ENCODE assay signal across 1 cellular context in the genomic region with DNA sequence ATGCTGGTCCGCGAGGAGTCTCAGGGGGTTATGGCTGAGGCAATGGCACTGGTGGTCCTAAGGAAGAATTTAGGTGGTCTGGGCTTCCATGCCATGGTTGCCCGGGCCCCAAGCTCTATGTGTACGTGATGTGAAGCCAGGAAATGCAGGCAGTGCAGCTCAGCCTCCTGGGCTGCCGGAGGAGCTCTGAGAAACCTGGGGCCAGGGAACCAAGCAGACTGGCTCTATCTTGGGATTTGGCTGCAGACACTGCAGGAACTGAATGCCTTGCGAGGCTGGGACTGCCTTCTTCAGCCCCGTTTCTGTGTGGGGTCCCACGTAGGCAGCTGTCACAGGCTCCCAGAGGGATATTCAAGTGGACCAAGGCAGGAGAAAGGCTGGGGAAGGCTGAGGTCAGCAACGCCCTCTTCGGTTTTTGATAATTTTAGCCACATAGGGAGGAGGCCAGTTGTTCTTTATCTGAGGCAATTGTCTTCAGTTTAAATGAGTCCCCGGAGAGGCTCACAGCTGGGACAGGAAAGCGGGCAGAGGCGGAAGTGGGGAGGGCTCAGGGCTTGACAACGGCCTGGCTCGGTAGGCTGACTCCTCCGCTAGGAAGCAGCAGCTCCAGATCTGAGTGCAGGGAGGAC.
TF ChIP-seq lines count a peak whose summit lies in the region.

No MANE protein-coding gene starts in this region.

TF ChIP-seq in HepG2, 621 proteins besides CTCF, POLR2A, EP300 and RAD21 (continued from another document):
- TF ChIP-seq, protein P1, sequence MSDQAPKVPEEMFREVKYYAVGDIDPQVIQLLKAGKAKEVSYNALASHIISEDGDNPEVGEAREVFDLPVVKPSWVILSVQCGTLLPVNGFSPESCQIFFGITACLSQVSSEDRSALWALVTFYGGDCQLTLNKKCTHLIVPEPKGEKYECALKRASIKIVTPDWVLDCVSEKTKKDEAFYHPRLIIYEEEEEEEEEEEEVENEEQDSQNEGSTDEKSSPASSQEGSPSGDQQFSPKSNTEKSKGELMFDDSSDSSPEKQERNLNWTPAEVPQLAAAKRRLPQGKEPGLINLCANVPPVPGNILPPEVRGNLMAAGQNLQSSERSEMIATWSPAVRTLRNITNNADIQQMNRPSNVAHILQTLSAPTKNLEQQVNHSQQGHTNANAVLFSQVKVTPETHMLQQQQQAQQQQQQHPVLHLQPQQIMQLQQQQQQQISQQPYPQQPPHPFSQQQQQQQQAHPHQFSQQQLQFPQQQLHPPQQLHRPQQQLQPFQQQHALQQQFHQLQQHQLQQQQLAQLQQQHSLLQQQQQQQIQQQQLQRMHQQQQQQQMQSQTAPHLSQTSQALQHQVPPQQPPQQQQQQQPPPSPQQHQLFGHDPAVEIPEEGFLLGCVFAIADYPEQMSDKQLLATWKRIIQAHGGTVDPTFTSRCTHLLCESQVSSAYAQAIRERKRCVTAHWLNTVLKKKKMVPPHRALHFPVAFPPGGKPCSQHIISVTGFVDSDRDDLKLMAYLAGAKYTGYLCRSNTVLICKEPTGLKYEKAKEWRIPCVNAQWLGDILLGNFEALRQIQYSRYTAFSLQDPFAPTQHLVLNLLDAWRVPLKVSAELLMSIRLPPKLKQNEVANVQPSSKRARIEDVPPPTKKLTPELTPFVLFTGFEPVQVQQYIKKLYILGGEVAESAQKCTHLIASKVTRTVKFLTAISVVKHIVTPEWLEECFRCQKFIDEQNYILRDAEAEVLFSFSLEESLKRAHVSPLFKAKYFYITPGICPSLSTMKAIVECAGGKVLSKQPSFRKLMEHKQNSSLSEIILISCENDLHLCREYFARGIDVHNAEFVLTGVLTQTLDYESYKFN (CRISPR knock-in tag; conservative IDR thresholded peaks at IDR 0.05) = no peak
- TF ChIP-seq, protein P2, sequence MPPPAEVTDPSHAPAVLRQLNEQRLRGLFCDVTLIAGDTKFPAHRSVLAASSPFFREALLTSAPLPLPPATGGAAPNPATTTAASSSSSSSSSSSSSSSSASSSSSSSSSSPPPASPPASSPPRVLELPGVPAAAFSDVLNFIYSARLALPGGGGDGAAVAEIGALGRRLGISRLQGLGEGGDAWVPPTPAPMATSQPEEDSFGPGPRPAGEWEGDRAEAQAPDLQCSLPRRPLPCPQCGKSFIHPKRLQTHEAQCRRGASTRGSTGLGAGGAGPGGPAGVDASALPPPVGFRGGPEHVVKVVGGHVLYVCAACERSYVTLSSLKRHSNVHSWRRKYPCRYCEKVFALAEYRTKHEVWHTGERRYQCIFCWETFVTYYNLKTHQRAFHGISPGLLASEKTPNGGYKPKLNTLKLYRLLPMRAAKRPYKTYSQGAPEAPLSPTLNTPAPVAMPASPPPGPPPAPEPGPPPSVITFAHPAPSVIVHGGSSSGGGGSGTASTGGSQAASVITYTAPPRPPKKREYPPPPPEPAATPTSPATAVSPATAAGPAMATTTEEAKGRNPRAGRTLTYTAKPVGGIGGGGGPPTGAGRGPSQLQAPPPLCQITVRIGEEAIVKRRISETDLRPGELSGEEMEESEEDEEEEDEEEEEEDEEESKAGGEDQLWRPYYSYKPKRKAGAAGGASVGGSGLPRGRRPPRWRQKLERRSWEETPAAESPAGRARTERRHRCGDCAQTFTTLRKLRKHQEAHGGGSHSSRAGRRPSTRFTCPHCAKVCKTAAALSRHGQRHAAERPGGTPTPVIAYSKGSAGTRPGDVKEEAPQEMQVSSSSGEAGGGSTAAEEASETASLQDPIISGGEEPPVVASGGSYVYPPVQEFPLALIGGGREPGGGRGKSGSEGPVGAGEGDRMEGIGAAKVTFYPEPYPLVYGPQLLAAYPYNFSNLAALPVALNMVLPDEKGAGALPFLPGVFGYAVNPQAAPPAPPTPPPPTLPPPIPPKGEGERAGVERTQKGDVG (CRISPR knock-in tag; IDR thresholded peaks at IDR 0.05; ENCODE audit: borderline replicate concordance) = peak; percentile 80; the same call in 1 of the 2 replicates
- TF ChIP-seq, protein P3, sequence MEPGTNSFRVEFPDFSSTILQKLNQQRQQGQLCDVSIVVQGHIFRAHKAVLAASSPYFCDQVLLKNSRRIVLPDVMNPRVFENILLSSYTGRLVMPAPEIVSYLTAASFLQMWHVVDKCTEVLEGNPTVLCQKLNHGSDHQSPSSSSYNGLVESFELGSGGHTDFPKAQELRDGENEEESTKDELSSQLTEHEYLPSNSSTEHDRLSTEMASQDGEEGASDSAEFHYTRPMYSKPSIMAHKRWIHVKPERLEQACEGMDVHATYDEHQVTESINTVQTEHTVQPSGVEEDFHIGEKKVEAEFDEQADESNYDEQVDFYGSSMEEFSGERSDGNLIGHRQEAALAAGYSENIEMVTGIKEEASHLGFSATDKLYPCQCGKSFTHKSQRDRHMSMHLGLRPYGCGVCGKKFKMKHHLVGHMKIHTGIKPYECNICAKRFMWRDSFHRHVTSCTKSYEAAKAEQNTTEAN (CRISPR knock-in tag; conservative IDR thresholded peaks at IDR 0.05) = no peak
- TF ChIP-seq, protein P4, sequence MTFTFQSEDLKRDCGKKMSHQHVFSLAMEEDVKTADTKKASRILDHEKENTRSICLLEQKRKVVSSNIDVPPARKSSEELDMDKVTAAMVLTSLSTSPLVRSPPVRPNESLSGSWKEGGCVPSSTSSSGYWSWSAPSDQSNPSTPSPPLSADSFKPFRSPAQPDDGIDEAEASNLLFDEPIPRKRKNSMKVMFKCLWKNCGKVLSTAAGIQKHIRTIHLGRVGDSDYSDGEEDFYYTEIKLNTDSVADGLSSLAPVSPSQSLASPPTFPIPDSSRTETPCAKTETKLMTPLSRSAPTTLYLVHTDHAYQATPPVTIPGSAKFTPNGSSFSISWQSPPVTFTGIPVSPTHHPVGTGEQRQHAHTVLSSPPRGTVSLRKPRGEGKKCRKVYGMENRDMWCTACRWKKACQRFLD (CRISPR knock-in tag; IDR thresholded peaks at IDR 0.05; ENCODE audit: borderline replicate concordance) = no peak
- TF ChIP-seq ZNF746 (CRISPR knock-in tag; IDR thresholded peaks at IDR 0.05) = peak; percentile 2; the same call in 1 of the 2 replicates
- no peak for TF ChIP-seq ZNF598 (CRISPR knock-in tag; IDR thresholded peaks at IDR 0.05; ENCODE audit: borderline replicate concordance)
- peak; percentile 74; the same call in 1 of the 2 replicates for TF ChIP-seq ZBTB38 (CRISPR knock-in tag; IDR thresholded peaks at IDR 0.05)
- no peak for TF ChIP-seq ZNF570 (CRISPR knock-in tag; IDR thresholded peaks at IDR 0.05; ENCODE audit: borderline replicate concordance)
- TF ChIP-seq GZF1 (CRISPR knock-in tag; IDR thresholded peaks at IDR 0.05) = no peak
- TF ChIP-seq ARHGAP35 (CRISPR knock-in tag; IDR thresholded peaks at IDR 0.05; ENCODE audit: borderline replicate concordance) = no peak
- TF ChIP-seq, protein P5, sequence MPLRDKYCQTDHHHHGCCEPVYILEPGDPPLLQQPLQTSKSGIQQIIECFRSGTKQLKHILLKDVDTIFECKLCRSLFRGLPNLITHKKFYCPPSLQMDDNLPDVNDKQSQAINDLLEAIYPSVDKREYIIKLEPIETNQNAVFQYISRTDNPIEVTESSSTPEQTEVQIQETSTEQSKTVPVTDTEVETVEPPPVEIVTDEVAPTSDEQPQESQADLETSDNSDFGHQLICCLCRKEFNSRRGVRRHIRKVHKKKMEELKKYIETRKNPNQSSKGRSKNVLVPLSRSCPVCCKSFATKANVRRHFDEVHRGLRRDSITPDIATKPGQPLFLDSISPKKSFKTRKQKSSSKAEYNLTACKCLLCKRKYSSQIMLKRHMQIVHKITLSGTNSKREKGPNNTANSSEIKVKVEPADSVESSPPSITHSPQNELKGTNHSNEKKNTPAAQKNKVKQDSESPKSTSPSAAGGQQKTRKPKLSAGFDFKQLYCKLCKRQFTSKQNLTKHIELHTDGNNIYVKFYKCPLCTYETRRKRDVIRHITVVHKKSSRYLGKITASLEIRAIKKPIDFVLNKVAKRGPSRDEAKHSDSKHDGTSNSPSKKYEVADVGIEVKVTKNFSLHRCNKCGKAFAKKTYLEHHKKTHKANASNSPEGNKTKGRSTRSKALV (CRISPR knock-in tag; IDR thresholded peaks at IDR 0.05) = no peak
- TF ChIP-seq, protein P6, sequence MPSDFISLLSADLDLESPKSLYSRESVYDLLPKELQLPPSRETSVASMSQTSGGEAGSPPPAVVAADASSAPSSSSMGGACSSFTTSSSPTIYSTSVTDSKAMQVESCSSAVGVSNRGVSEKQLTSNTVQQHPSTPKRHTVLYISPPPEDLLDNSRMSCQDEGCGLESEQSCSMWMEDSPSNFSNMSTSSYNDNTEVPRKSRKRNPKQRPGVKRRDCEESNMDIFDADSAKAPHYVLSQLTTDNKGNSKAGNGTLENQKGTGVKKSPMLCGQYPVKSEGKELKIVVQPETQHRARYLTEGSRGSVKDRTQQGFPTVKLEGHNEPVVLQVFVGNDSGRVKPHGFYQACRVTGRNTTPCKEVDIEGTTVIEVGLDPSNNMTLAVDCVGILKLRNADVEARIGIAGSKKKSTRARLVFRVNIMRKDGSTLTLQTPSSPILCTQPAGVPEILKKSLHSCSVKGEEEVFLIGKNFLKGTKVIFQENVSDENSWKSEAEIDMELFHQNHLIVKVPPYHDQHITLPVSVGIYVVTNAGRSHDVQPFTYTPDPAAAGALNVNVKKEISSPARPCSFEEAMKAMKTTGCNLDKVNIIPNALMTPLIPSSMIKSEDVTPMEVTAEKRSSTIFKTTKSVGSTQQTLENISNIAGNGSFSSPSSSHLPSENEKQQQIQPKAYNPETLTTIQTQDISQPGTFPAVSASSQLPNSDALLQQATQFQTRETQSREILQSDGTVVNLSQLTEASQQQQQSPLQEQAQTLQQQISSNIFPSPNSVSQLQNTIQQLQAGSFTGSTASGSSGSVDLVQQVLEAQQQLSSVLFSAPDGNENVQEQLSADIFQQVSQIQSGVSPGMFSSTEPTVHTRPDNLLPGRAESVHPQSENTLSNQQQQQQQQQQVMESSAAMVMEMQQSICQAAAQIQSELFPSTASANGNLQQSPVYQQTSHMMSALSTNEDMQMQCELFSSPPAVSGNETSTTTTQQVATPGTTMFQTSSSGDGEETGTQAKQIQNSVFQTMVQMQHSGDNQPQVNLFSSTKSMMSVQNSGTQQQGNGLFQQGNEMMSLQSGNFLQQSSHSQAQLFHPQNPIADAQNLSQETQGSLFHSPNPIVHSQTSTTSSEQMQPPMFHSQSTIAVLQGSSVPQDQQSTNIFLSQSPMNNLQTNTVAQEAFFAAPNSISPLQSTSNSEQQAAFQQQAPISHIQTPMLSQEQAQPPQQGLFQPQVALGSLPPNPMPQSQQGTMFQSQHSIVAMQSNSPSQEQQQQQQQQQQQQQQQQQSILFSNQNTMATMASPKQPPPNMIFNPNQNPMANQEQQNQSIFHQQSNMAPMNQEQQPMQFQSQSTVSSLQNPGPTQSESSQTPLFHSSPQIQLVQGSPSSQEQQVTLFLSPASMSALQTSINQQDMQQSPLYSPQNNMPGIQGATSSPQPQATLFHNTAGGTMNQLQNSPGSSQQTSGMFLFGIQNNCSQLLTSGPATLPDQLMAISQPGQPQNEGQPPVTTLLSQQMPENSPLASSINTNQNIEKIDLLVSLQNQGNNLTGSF (CRISPR knock-in tag; IDR thresholded peaks at IDR 0.05) = 0 out of 2 replicates have a peak, but pooled peaks have one; percentile 22
- no peak for TF ChIP-seq ZNF30 (CRISPR knock-in tag; IDR thresholded peaks at IDR 0.05)
- TF ChIP-seq DMAP1 (CRISPR knock-in tag; IDR thresholded peaks at IDR 0.05) = no peak
- TF ChIP-seq HIVEP1 (CRISPR knock-in tag; IDR thresholded peaks at IDR 0.05) = no peak
- TF ChIP-seq, protein P7, sequence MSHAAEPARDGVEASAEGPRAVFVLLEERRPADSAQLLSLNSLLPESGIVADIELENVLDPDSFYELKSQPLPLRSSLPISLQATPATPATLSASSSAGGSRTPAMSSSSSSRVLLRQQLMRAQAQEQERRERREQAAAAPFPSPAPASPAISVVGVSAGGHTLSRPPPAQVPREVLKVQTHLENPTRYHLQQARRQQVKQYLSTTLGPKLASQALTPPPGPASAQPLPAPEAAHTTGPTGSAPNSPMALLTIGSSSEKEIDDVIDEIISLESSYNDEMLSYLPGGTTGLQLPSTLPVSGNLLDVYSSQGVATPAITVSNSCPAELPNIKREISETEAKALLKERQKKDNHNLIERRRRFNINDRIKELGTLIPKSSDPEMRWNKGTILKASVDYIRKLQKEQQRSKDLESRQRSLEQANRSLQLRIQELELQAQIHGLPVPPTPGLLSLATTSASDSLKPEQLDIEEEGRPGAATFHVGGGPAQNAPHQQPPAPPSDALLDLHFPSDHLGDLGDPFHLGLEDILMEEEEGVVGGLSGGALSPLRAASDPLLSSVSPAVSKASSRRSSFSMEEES (CRISPR knock-in tag; IDR thresholded peaks at IDR 0.05) = no peak
- TF ChIP-seq, protein P8, sequence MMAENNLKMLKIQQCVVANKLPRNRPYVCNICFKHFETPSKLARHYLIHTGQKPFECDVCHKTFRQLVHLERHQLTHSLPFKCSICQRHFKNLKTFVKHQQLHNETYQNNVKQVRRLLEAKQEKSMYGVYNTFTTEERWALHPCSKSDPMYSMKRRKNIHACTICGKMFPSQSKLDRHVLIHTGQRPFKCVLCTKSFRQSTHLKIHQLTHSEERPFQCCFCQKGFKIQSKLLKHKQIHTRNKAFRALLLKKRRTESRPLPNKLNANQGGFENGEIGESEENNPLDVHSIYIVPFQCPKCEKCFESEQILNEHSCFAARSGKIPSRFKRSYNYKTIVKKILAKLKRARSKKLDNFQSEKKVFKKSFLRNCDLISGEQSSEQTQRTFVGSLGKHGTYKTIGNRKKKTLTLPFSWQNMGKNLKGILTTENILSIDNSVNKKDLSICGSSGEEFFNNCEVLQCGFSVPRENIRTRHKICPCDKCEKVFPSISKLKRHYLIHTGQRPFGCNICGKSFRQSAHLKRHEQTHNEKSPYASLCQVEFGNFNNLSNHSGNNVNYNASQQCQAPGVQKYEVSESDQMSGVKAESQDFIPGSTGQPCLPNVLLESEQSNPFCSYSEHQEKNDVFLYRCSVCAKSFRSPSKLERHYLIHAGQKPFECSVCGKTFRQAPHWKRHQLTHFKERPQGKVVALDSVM (CRISPR knock-in tag; IDR thresholded peaks at IDR 0.05) = peak; percentile 94; the same call in 1 of the 2 replicates
- TF ChIP-seq NR2F1 (CRISPR knock-in tag; IDR thresholded peaks at IDR 0.05) = no peak
- TF ChIP-seq TRIM24 (CRISPR knock-in tag; IDR thresholded peaks at IDR 0.05) = no peak
- TF ChIP-seq, protein P9, sequence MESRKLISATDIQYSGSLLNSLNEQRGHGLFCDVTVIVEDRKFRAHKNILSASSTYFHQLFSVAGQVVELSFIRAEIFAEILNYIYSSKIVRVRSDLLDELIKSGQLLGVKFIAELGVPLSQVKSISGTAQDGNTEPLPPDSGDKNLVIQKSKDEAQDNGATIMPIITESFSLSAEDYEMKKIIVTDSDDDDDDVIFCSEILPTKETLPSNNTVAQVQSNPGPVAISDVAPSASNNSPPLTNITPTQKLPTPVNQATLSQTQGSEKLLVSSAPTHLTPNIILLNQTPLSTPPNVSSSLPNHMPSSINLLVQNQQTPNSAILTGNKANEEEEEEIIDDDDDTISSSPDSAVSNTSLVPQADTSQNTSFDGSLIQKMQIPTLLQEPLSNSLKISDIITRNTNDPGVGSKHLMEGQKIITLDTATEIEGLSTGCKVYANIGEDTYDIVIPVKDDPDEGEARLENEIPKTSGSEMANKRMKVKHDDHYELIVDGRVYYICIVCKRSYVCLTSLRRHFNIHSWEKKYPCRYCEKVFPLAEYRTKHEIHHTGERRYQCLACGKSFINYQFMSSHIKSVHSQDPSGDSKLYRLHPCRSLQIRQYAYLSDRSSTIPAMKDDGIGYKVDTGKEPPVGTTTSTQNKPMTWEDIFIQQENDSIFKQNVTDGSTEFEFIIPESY (CRISPR knock-in tag; IDR thresholded peaks at IDR 0.05) = peak; percentile 17; the same call in 1 of the 2 replicates
- no peak for TF ChIP-seq MLLT10 (CRISPR knock-in tag; IDR thresholded peaks at IDR 0.05)
- no peak for TF ChIP-seq CBFB (CRISPR knock-in tag; IDR thresholded peaks at IDR 0.05)
- TF ChIP-seq CENPT (CRISPR knock-in tag; IDR thresholded peaks at IDR 0.05; ENCODE audit: low read depth) = no peak
TF ChIP-seq in HepG2: peak in this region for 8.
